Comparison of ENCODE assay signal across 19 cellular contexts in genomic region chr11:121486054-121486453, GRCh38. TPM values are rescaled to one million over a fixed set of nuclear protein-coding genes. Genes with fewer than 3 reads are reported as not detected.
DNase-seq lines count a peak whose midpoint lies in the region; ATAC-seq and TF ChIP-seq lines count a peak whose summit lies in the region.
"Had no signal": no experiment of that assay in that cellular context is flagged by ENCODE, and none has a peak within 500 bp of the region (broad histone marks: within the 10 kb centered on the region; RNA-seq: fewer than 3 reads in every experiment).

No MANE protein-coding gene starts in this region.

- H3K36me3 ChIP-seq in CD8-positive, alpha-beta memory T cell (ENCODE audit: insufficient read depth, low read length) = peaks cover 37% of the 10 kb centered on the region
- H3K36me3 ChIP-seq in upper lobe of right lung = no peaks in the 10 kb centered on the region

- ATAC-seq in natural killer cell = no peak
- no peak for ATAC-seq in upper lobe of right lung
- no peak for ATAC-seq in HG03439 (IDR thresholded peaks at IDR 0.05; ENCODE audit: unreplicated experiment)
- ATAC-seq: A549, HepG2 had no signal

- no peak for DNase-seq in activated naive CD4-positive, alpha-beta T cell treated with anti-CD3 and anti-CD28 coated beads, Interleukin-2, amount 10 ng/mL, durations not matched to agents 7 days and 5 days
- DNase-seq in activated naive CD4-positive, alpha-beta T cell (lab: John Stamatoyannopoulos, UW) = no peak
- no peak for DNase-seq in CD8-positive, alpha-beta memory T cell
- no peak for DNase-seq in activated T-helper 2 cell treated with anti-CD3 and anti-CD28 coated beads, Interferon-gamma antibody, Interleukin-2, Interleukin-4, amounts not matched to agents 10 μg/mL and 5 μg/mL and 100 μg/mL, durations not matched to agents 14 hours and 24 hours and 36 hours (ENCODE audit: low spot score)
- DNase-seq in natural killer cell (no peak), occipital lobe (lab: John Stamatoyannopoulos, UW) (no peak), upper lobe of right lung (no peak)
- DNase-seq: H7, NCI-H1048, NCI-H1436 treated with DMSO at 0.1 percent for 48 hours, NCI-H2081, NCI-H510A, NCI-H774, RPMI8226 had no signal

- H3K27me3 ChIP-seq in CD8-positive, alpha-beta memory T cell (ENCODE audit: insufficient read depth, low read length, poor library complexity, severe bottlenecking) = no peaks in the 10 kb centered on the region
- no peaks in the 10 kb centered on the region for H3K27me3 ChIP-seq in upper lobe of right lung
- H3K27me3 ChIP-seq: BLaER1 treated with 17β-estradiol and CSF1 and Interleukin-3, amounts not matched to agents 10 nM and 100 nM had no signal

- CTCF ChIA-PET in activated naive CD4-positive, alpha-beta T cell treated with anti-CD3 and anti-CD28 coated beads, Interleukin-2, amount 10 ng/mL, durations not matched to agents 7 days and 5 days (lab: Charles Lee) = interaction anchor here (2.0 kb wide), 1 partner anchor 35 kb away, joined by 4 read pairs; no protein-coding TSS in a partner anchor
- CTCF ChIA-PET in CD8-positive, alpha-beta memory T cell (lab: Charles Lee) = no interaction called here

- no peak overlapping the region for H3K4me3 Mint-ChIP-seq in activated naive CD4-positive, alpha-beta T cell treated with anti-CD3 and anti-CD28 coated beads, Interleukin-2, amount 10 ng/mL, durations not matched to agents 7 days and 5 days
- H3K4me3 Mint-ChIP-seq in CD8-positive, alpha-beta memory T cell = peak overlapping the region in 1 of 7 donors; percentile 3
- H3K4me3 Mint-ChIP-seq in activated T-helper 2 cell treated with anti-CD3 and anti-CD28 coated beads, Interferon-gamma antibody, Interleukin-2, Interleukin-4, amounts not matched to agents 10 μg/mL and 5 μg/mL and 100 μg/mL, durations not matched to agents 14 hours and 24 hours and 36 hours (ENCODE audit: low read depth) = no peak overlapping the region
- H3K4me3 Mint-ChIP-seq in natural killer cell = no peak overlapping the region

- intact Hi-C loops in activated T-helper 2 cell treated with anti-CD3 and anti-CD28 coated beads, Interferon-gamma antibody, Interleukin-2, Interleukin-4, amounts not matched to agents 10 μg/mL and 5 μg/mL and 100 μg/mL, durations not matched to agents 14 hours and 24 hours and 36 hours (cut with micrococcal nuclease) = no loop called here
- intact Hi-C loops in natural killer cell (cut with micrococcal nuclease) (no loop called here), upper lobe of right lung (cut with DNase I) (no loop called here)

- peaks cover 52% of the 10 kb centered on the region for H3K4me1 Mint-ChIP-seq in activated naive CD4-positive, alpha-beta T cell treated with anti-CD3 and anti-CD28 coated beads, Interleukin-2, amount 10 ng/mL, durations not matched to agents 7 days and 5 days
- H3K4me1 Mint-ChIP-seq in CD8-positive, alpha-beta memory T cell = peaks cover 64 to 88% (median 81%) of the 10 kb centered on the region in 3 donors
- H3K4me1 Mint-ChIP-seq in activated T-helper 2 cell treated with anti-CD3 and anti-CD28 coated beads, Interferon-gamma antibody, Interleukin-2, Interleukin-4, amounts not matched to agents 10 μg/mL and 5 μg/mL and 100 μg/mL, durations not matched to agents 14 hours and 24 hours and 36 hours (ENCODE audit: low read depth) = peaks cover 37% of the 10 kb centered on the region
- peaks cover 76 to 87% of the 10 kb centered on the region in 2 donors for H3K4me1 Mint-ChIP-seq in natural killer cell

- peaks cover 60% of the 10 kb centered on the region for H3K4me1 ChIP-seq in CD8-positive, alpha-beta memory T cell (ENCODE audit: insufficient read depth, low read length)
- peaks cover 13% of the 10 kb centered on the region for H3K4me1 ChIP-seq in upper lobe of right lung
- H3K4me1 ChIP-seq: A549 had no signal

- no peak overlapping the region for H3K27ac ChIP-seq in CD8-positive, alpha-beta memory T cell (ENCODE audit: low read depth, low read length)
- no peak overlapping the region for H3K27ac ChIP-seq in upper lobe of right lung
- H3K27ac ChIP-seq: A549, KMS-11 had no signal

- TF ChIP-seq CTCF in natural killer cell (IDR thresholded peaks at IDR 0.05) = no peak
- TF ChIP-seq CTCF in upper lobe of right lung (IDR thresholded peaks at IDR 0.05) = no peak

- H3K36me3 Mint-ChIP-seq in activated naive CD4-positive, alpha-beta T cell treated with anti-CD3 and anti-CD28 coated beads, Interleukin-2, amount 10 ng/mL, durations not matched to agents 7 days and 5 days = peaks cover 64% of the 10 kb centered on the region
- peaks cover 13 to 62% (median 29%) of the 10 kb centered on the region in 3 donors for H3K36me3 Mint-ChIP-seq in CD8-positive, alpha-beta memory T cell
- peaks cover 56% of the 10 kb centered on the region for H3K36me3 Mint-ChIP-seq in activated T-helper 2 cell treated with anti-CD3 and anti-CD28 coated beads, Interferon-gamma antibody, Interleukin-2, Interleukin-4, amounts not matched to agents 10 μg/mL and 5 μg/mL and 100 μg/mL, durations not matched to agents 14 hours and 24 hours and 36 hours (ENCODE audit: low read depth)
- H3K36me3 Mint-ChIP-seq in natural killer cell = peaks cover 34% of the 10 kb centered on the region

- H3K27ac Mint-ChIP-seq in activated naive CD4-positive, alpha-beta T cell treated with anti-CD3 and anti-CD28 coated beads, Interleukin-2, amount 10 ng/mL, durations not matched to agents 7 days and 5 days = peak overlapping the region; percentile 34
- H3K27ac Mint-ChIP-seq in CD8-positive, alpha-beta memory T cell = peak overlapping the region; percentile 71 to 100 (median 96)
- peak overlapping the region; percentile 10 for H3K27ac Mint-ChIP-seq in activated T-helper 2 cell treated with anti-CD3 and anti-CD28 coated beads, Interferon-gamma antibody, Interleukin-2, Interleukin-4, amounts not matched to agents 10 μg/mL and 5 μg/mL and 100 μg/mL, durations not matched to agents 14 hours and 24 hours and 36 hours
- peak overlapping the region; percentile 94 to 95 for H3K27ac Mint-ChIP-seq in natural killer cell

- H3K4me3 ChIP-seq in CD8-positive, alpha-beta memory T cell (ENCODE audit: low read length) = no peak overlapping the region
- H3K4me3 ChIP-seq in upper lobe of right lung = no peak overlapping the region
- H3K4me3 ChIP-seq: A549; BLaER1 treated with 17β-estradiol and CSF1 and Interleukin-3, amounts not matched to agents 10 nM and 100 nM had no signal

- POLR2A ChIA-PET in CD8-positive, alpha-beta memory T cell (lab: Charles Lee) = no interaction called here

- no peaks in the 10 kb centered on the region for H3K9me3 Mint-ChIP-seq in activated naive CD4-positive, alpha-beta T cell treated with anti-CD3 and anti-CD28 coated beads, Interleukin-2, amount 10 ng/mL, durations not matched to agents 7 days and 5 days
- H3K9me3 Mint-ChIP-seq in CD8-positive, alpha-beta memory T cell = no peaks in the 10 kb centered on the region
- no peaks in the 10 kb centered on the region for H3K9me3 Mint-ChIP-seq in activated T-helper 2 cell treated with anti-CD3 and anti-CD28 coated beads, Interferon-gamma antibody, Interleukin-2, Interleukin-4, amounts not matched to agents 10 μg/mL and 5 μg/mL and 100 μg/mL, durations not matched to agents 14 hours and 24 hours and 36 hours
- no peaks in the 10 kb centered on the region for H3K9me3 Mint-ChIP-seq in natural killer cell

- H3K27me3 Mint-ChIP-seq in activated naive CD4-positive, alpha-beta T cell treated with anti-CD3 and anti-CD28 coated beads, Interleukin-2, amount 10 ng/mL, durations not matched to agents 7 days and 5 days = no peaks in the 10 kb centered on the region
- no peaks in the 10 kb centered on the region for H3K27me3 Mint-ChIP-seq in CD8-positive, alpha-beta memory T cell
- no peaks in the 10 kb centered on the region for H3K27me3 Mint-ChIP-seq in activated T-helper 2 cell treated with anti-CD3 and anti-CD28 coated beads, Interferon-gamma antibody, Interleukin-2, Interleukin-4, amounts not matched to agents 10 μg/mL and 5 μg/mL and 100 μg/mL, durations not matched to agents 14 hours and 24 hours and 36 hours (ENCODE audit: low read depth)
- H3K27me3 Mint-ChIP-seq in natural killer cell (ENCODE audit: low read depth in 2 of 2) = no peaks in the 10 kb centered on the region

- H3K9me3 ChIP-seq in CD8-positive, alpha-beta memory T cell (ENCODE audit: low read length) = no peaks in the 10 kb centered on the region
- H3K9me3 ChIP-seq in upper lobe of right lung = no peaks in the 10 kb centered on the region
- H3K9me3 ChIP-seq: A549 had no signal

RNA-seq across cellular contexts. Expression of gene SORL1, which starts 33.9 kb away (rescaled TPM):
- 10 to 100 TPM; 44.5 to 46.9 TPM for total RNA-seq in CD8-positive, alpha-beta memory T cell
- polyA plus RNA-seq in CD8-positive, alpha-beta memory T cell = 220 TPM
- 20.2 and 20.3 TPM in 2 replicates for total RNA-seq in activated T-helper 2 cell treated with anti-CD3 and anti-CD28 coated beads, Interferon-gamma antibody, Interleukin-2, Interleukin-4, amounts not matched to agents 10 μg/mL and 5 μg/mL and 100 μg/mL, durations not matched to agents 14 hours and 24 hours and 36 hours
- 100 to 1,000 TPM; 386 to 519 (median 456) TPM for total RNA-seq in natural killer cell
- 76.3 TPM for total RNA-seq in occipital lobe
- total RNA-seq in upper lobe of right lung = 48.3 TPM

Comparison
In these comparisons a context has a peak if more than half of its experiments do, and no peak if none do; other contexts are left out.
1. H3K27ac Mint-ChIP-seq: peak in every context shown above with its lines; median percentile 96 in CD8-positive, alpha-beta memory T cell; 94 in natural killer cell; 34 in activated naive CD4-positive, alpha-beta T cell treated with anti-CD3 and anti-CD28 coated beads, Interleukin-2, amount 10 ng/mL, durations not matched to agents 7 days and 5 days; 10 in activated T-helper 2 cell treated with anti-CD3 and anti-CD28 coated beads, Interferon-gamma antibody, Interleukin-2, Interleukin-4, amounts not matched to agents 10 μg/mL and 5 μg/mL and 100 μg/mL, durations not matched to agents 14 hours and 24 hours and 36 hours.